2 cellular contexts compared by ENCODE assay signal in genomic region chr12:109286652-109287051, GRCh38.
TF ChIP-seq lines count a peak whose summit lies in the region.

No MANE protein-coding gene starts in this region.

TF ChIP-seq in A549, 52 proteins besides CTCF, POLR2A, EP300 and RAD21:
- TF ChIP-seq MAFK (IDR thresholded peaks at IDR 0.05; ENCODE audit: partially characterized antibody) (no peak), ZFP36 (IDR thresholded peaks at IDR 0.05; ENCODE audit: borderline replicate concordance, partially characterized antibody) (peak; percentile 68), JUN (IDR thresholded peaks at IDR 0.05) (no peak)

TF ChIP-seq in K562, 482 proteins besides CTCF, POLR2A, EP300 and RAD21:
- TF ChIP-seq ZNF133 (CRISPR knock-in tag; IDR thresholded peaks at IDR 0.05) (no peak), HNRNPLL (IDR thresholded peaks at IDR 0.05; ENCODE audit: low read depth, low read length, poor library complexity, severe bottlenecking) (no peak), HDGF (IDR thresholded peaks at IDR 0.05) (no peak), ZFP36 (IDR thresholded peaks at IDR 0.05; ENCODE audit: low read depth, low read length, partially characterized antibody) (peak; percentile 82), ZNF431 (CRISPR knock-in tag; IDR thresholded peaks at IDR 0.05) (no peak), MTF1 (CRISPR knock-in tag; IDR thresholded peaks at IDR 0.05; ENCODE audit: borderline replicate concordance) (no peak), TRIM28 (IDR thresholded peaks at IDR 0.05) (no peak)
